In the genomic region with DNA sequence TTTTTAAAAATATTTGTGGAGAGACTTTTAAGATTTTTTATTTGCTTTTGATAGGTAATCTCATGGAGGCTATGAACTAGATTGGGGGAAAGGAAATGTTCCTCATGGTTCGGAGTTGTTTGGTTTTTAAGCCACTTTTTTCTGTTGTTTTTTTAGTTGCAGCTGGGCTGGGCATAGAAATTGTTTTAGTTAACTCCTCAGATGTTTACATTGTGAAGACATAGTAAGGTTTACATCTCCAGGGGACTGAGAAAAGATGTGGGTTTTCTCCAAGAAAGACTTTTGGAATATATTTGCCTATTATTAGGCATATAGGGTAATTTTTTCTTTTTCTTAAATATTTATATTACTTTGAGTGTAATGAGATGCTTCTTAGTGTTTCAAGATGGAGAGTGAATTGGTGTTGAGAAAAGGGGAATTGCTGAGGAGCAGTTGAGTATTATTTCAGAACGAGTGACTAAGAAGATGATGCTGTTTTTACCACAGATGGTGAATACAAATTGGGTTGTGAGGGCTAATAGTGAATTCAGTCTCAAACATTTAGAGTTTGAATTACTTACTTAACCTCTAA, we compare ENCODE assay signal across 22 cellular contexts. TPM values are rescaled to one million over a fixed set of nuclear protein-coding genes. Genes with fewer than 3 reads are reported as not detected.
A peak's percentile ranks its signal among the peaks of the same experiment; 100 is the strongest.
DNase-seq lines count a peak whose midpoint lies in the region; ATAC-seq and TF ChIP-seq lines count a peak whose summit lies in the region.
"Had no signal": no experiment of that assay in that cellular context is flagged by ENCODE, and none has a peak within 500 bp of the region (broad histone marks: within the 10 kb centered on the region; RNA-seq: fewer than 3 reads in every experiment).

No MANE protein-coding gene starts in this region.

- no peak overlapping the region for H3K4me3 Mint-ChIP-seq in osteocyte (ENCODE audit: unreplicated experiment)
- H3K4me3 Mint-ChIP-seq: B cell; CD4-positive, CD25-positive, alpha-beta regulatory T cell; CD8-positive, alpha-beta T cell; HFFc6 had no signal

- POLR2A ChIA-PET in RWPE1 (lab: Yijun Ruan, JAX; ENCODE audit: low non-redundant PET), result no interaction called here

- CTCF ChIA-PET in RWPE1 (lab: Yijun Ruan, JAX), result interaction anchor here (0.7 kb wide), 1 partner anchor 205 kb away, joined by 4 read pairs; no protein-coding TSS in a partner anchor

- peaks cover 19% of the 10 kb centered on the region for H3K36me3 Mint-ChIP-seq in osteocyte (ENCODE audit: unreplicated experiment)

- DNase-seq in AG08396 (ENCODE audit: low spot score), result peak; percentile 5
- DNase-seq in brain pericyte (ENCODE audit: low read depth, low spot score), result peak; percentile 18
- peak; percentile 30 for DNase-seq in fibroblast of peridontal ligament (ENCODE audit: extremely low read depth)
- no peak for DNase-seq in osteocyte (ENCODE audit: extremely low spot score, unreplicated experiment)
- DNase-seq in RWPE1 (ENCODE audit: low spot score), result no peak
- DNase-seq: 8988T; ACHN; Caco-2; CD4-positive, CD25-positive, alpha-beta regulatory T cell; CD8-positive, alpha-beta T cell; DMS153; EL; GDM1; GOT3; HFFc6 had no signal

- no peak overlapping the region for H3K27ac ChIP-seq in RWPE1
- H3K27ac ChIP-seq: A549, BLaER1, C4-2B had no signal

- TF ChIP-seq CTCF in osteocyte (IDR thresholded peaks at IDR 0.05) (no peak), RWPE1 (conservative IDR thresholded peaks at IDR 0.05; ENCODE audit: low read depth) (no peak)

- H3K27me3 Mint-ChIP-seq in osteocyte (ENCODE audit: unreplicated experiment), result no peaks in the 10 kb centered on the region
- H3K27me3 Mint-ChIP-seq: B cell; CD4-positive, CD25-positive, alpha-beta regulatory T cell had no signal

- no peak for TF ChIP-seq POLR2A in GM18505 (IDR thresholded peaks at IDR 0.05; ENCODE audit: borderline replicate concordance, extremely low read depth, insufficient read depth, insufficient read length)

- H3K4me1 Mint-ChIP-seq in osteocyte (ENCODE audit: unreplicated experiment), result peaks cover 12% of the 10 kb centered on the region
- H3K4me1 Mint-ChIP-seq: B cell had no signal

- peaks cover 27% of the 10 kb centered on the region for H3K9me3 Mint-ChIP-seq in osteocyte (ENCODE audit: unreplicated experiment)

- ATAC-seq in GM18505 (IDR thresholded peaks at IDR 0.05; ENCODE audit: unreplicated experiment) (no peak), GM21528 (IDR thresholded peaks at IDR 0.05; ENCODE audit: low FRiP score, unreplicated experiment) (no peak)
- ATAC-seq: A549; CD8-positive, alpha-beta T cell; GM12878 had no signal

- peak overlapping the region; percentile 51 for H3K27ac Mint-ChIP-seq in osteocyte (ENCODE audit: unreplicated experiment)
- H3K27ac Mint-ChIP-seq: B cell; CD4-positive, CD25-positive, alpha-beta regulatory T cell; CD8-positive, alpha-beta T cell; HFFc6 had no signal

RNA-seq across cellular contexts. Expression of a gene that starts 26.6 kb away (rescaled TPM):
- total RNA-seq in osteocyte, result 51.5 and 53.8 TPM in 2 replicates

RNA-seq across cellular contexts. Expression of a gene that starts 36.0 kb away (rescaled TPM):
- total RNA-seq in osteocyte, result 31.5 and 38.1 TPM in 2 replicates
- total RNA-seq: B cell, Caco-2 had no signal

Comparison
In these comparisons a context has a peak if more than half of its experiments do, and no peak if none do; other contexts are left out.
1. DNase-seq: peak in AG08396 (single experiment), brain pericyte (single experiment) and fibroblast of peridontal ligament (single experiment); none in osteocyte (single experiment) and RWPE1 (single experiment).